ENCODE assay signal across 8 cellular contexts in the genomic region with DNA sequence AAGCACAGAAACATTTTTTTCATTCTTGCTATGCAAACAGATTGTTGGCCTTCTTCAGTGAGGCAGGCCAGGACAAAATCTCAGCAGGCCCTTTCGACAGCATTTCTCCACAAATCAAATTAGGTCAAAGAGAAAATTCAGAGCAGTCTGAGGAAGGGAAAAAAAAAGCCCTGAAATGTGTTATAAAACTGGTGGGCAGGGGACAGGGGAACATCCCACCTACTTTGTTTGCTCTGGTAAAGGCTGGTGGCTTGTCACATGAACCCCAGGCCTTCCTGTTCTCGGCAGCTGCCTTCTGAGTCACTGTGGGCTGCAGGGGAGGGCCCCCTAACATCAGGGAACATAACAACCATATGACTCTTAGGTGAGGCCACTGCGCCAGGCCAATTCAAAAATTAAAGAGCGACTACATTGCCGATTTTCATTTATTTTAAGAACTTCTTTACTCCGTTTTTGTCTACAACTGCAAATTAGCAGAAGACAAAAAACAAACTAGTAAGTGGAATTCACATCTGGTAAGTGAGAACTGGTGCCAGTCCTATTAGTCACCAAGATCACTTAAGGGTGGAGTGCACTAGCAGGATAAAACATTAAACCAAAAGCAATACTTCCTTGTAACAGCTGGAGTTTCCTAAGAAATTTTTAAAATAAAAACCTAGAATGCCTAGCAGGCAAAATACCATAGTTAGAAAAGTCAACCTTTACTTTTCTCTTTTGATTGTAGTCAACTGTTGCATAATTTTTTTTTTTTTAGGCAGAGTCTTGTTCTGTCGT. TPM values are rescaled to one million over a fixed set of nuclear protein-coding genes. Genes with fewer than 3 reads are reported as not detected.
DNase-seq lines count a peak whose midpoint lies in the region; ATAC-seq lines count a peak whose summit lies in the region.

No MANE protein-coding gene starts in this region.

- peak overlapping the region; percentile 46 for H3K4me3 Mint-ChIP-seq in T-helper 1 cell treated with Interleukin-12 subunit alpha and Interleukin-12 subunit beta and Interleukin-4 antibody, amounts not matched to agents 30 μg/mL and 1 μg/mL, for 36 hours

- DNase-seq in AG08395 (ENCODE audit: low spot score) (peak; percentile 86), GM19240 (ENCODE audit: insufficient read length, low spot score) (peak; percentile 38), amniotic stem cell (lab: John Stamatoyannopoulos, UW) (peak; percentile 46), right cardiac atrium (peak; percentile 80 to 87 (median 81)), skeletal muscle cell (ENCODE audit: low read depth) (peak; percentile 88), NCI-H1092 (lab: John Stamatoyannopoulos, UW) (no peak)

- WGBS in right cardiac atrium: 20% methylated on average over 7 of the region's 7 CpGs

- no peaks in the 10 kb centered on the region for H3K9me3 Mint-ChIP-seq in T-helper 1 cell treated with Interleukin-12 subunit alpha and Interleukin-12 subunit beta and Interleukin-4 antibody, amounts not matched to agents 30 μg/mL and 1 μg/mL, for 36 hours

- peak overlapping the region; percentile 85 for H3K27ac ChIP-seq in right cardiac atrium (ENCODE audit: low read length)

- no peak overlapping the region for H3K4me3 ChIP-seq in right cardiac atrium (ENCODE audit: low read length)
- no peak overlapping the region for H3K4me3 ChIP-seq in skeletal muscle cell (ENCODE audit: low read depth, low read length)

- no peaks in the 10 kb centered on the region for H3K27me3 ChIP-seq in right cardiac atrium (ENCODE audit: control insufficient read depth, insufficient read depth)

- peak; percentile 100 for ATAC-seq in HG03432 (IDR thresholded peaks at IDR 0.05; ENCODE audit: unreplicated experiment)
- ATAC-seq in right cardiac atrium: peak; percentile 83 to 92

- peaks cover 8% of the 10 kb centered on the region for H3K4me1 ChIP-seq in right cardiac atrium (ENCODE audit: control insufficient read depth, insufficient read depth, low read length)

- no peaks in the 10 kb centered on the region for H3K9me3 ChIP-seq in right cardiac atrium (ENCODE audit: control insufficient read depth, low read length)

- H3K4me1 Mint-ChIP-seq in T-helper 1 cell treated with Interleukin-12 subunit alpha and Interleukin-12 subunit beta and Interleukin-4 antibody, amounts not matched to agents 30 μg/mL and 1 μg/mL, for 36 hours (ENCODE audit: low read depth): peaks cover 14% of the 10 kb centered on the region

- no peaks in the 10 kb centered on the region for H3K36me3 Mint-ChIP-seq in T-helper 1 cell treated with Interleukin-12 subunit alpha and Interleukin-12 subunit beta and Interleukin-4 antibody, amounts not matched to agents 30 μg/mL and 1 μg/mL, for 36 hours (ENCODE audit: low read depth)

- intact Hi-C loops in right cardiac atrium (cut with DNase I): loop anchor here in 2 of 4 donors (5.0 to 10.0 kb wide), 2 partner anchors 48 to 130 kb away; a partner anchor contains a TSS

- no peaks in the 10 kb centered on the region for H3K27me3 Mint-ChIP-seq in T-helper 1 cell treated with Interleukin-12 subunit alpha and Interleukin-12 subunit beta and Interleukin-4 antibody, amounts not matched to agents 30 μg/mL and 1 μg/mL, for 36 hours (ENCODE audit: low read depth)

- peak overlapping the region; percentile 94 for H3K27ac Mint-ChIP-seq in T-helper 1 cell treated with Interleukin-12 subunit alpha and Interleukin-12 subunit beta and Interleukin-4 antibody, amounts not matched to agents 30 μg/mL and 1 μg/mL, for 36 hours

RNA-seq across cellular contexts. Expression of a gene that starts 46.2 kb away (rescaled TPM):
- total RNA-seq in right cardiac atrium: 10 to 100 TPM; 41.9 to 61.5 (median 44.3) TPM
- 13.0 TPM for polyA plus RNA-seq in right cardiac atrium

RNA-seq across cellular contexts. Expression of a gene that starts 57.0 kb away (rescaled TPM):
- total RNA-seq in right cardiac atrium: 100 to 1,000 TPM in 1 of 4 donors, 10 to 100 TPM in 3; 56.3 to 236 (median 79.0) TPM
- polyA plus RNA-seq in right cardiac atrium: 74.7 TPM
